Comparison of ENCODE assay signal across 8 cellular contexts in genomic region chr6:130366011-130366963, GRCh38. TPM values are rescaled to one million over a fixed set of nuclear protein-coding genes. Genes with fewer than 3 reads are reported as not detected.
DNase-seq lines count a peak whose midpoint lies in the region; ATAC-seq and TF ChIP-seq lines count a peak whose summit lies in the region.

TMEM200A (plus strand) TSS chr6:130366017; CDS start chr6:130440423, 74,406 bp downstream.

- no peak for TF ChIP-seq CTCF in GM06990 (IDR thresholded peaks at IDR 0.05; ENCODE audit: insufficient read depth, low read length, poor library complexity, severe bottlenecking)
- no peak for TF ChIP-seq CTCF in activated B cell treated with CpG ODN at 0.5 μM for 24 hours (IDR thresholded peaks at IDR 0.05)
- no peak for TF ChIP-seq CTCF in dorsolateral prefrontal cortex (IDR thresholded peaks at IDR 0.05 in 54 of 56, conservative IDR thresholded peaks at IDR 0.05 in 2 of 56; ENCODE audit: low read depth in 1 of 56, partially characterized antibody in 56 of 56)
- no peak for TF ChIP-seq CTCF in lower leg skin (IDR thresholded peaks at IDR 0.05)

- no peak for TF ChIP-seq POLR2A in lower leg skin (IDR thresholded peaks at IDR 0.05)

- H3K4me3 Mint-ChIP-seq in activated B cell treated with CpG ODN at 0.5 μM for 24 hours, result peak within 1 kb of the TSS; percentile 78

- 2% methylated on average over 23 to 42 of the region's 75 CpGs for WGBS in lower leg skin, 2 donors

- intact Hi-C loops in activated B cell treated with CpG ODN at 0.5 μM for 24 hours (cut with micrococcal nuclease), result no loop called here
- intact Hi-C loops in dorsolateral prefrontal cortex (cut with DNase I), result no loop called here
- intact Hi-C loops in lower leg skin (cut with DNase I; ENCODE audit: low total_unique reads), result no loop called here

- no peak within 1 kb of the TSS for H3K27ac Mint-ChIP-seq in activated B cell treated with CpG ODN at 0.5 μM for 24 hours

- peak within 1 kb of the TSS; percentile 63 for H3K4me3 ChIP-seq in GM06990 (replicated peaks; ENCODE audit: low read depth, low read length)
- H3K4me3 ChIP-seq in dorsolateral prefrontal cortex, result peak within 1 kb of the TSS; percentile 31 to 74 (median 57)
- peak within 1 kb of the TSS; percentile 38 for H3K4me3 ChIP-seq in lower leg skin (ENCODE audit: low read depth, poor library complexity, severe bottlenecking)

- peaks cover 36% of the 10 kb centered on the region for H3K27me3 Mint-ChIP-seq in activated B cell treated with CpG ODN at 0.5 μM for 24 hours

- H3K27me3 ChIP-seq in GM06990 (replicated peaks; ENCODE audit: control insufficient read depth, insufficient read depth, low read length) (no peaks in the 10 kb centered on the region; the same call in 1 of the 2 replicates), dorsolateral prefrontal cortex (peaks cover 0 to 48% (median 24%) of the 10 kb centered on the region in 45 donors)

- H3K9me3 Mint-ChIP-seq in activated B cell treated with CpG ODN at 0.5 μM for 24 hours, result no peaks in the 10 kb centered on the region

- DNase-seq in GM06990 (ENCODE audit: extremely low read depth, insufficient read length), result peak; percentile 28
- DNase-seq in activated B cell treated with CpG ODN at 0.5 μM for 24 hours, result no peak
- peak in 4 of 10 donors; percentile 28 to 47 (median 40) for DNase-seq in dorsolateral prefrontal cortex
- peak; percentile 44 to 92 for DNase-seq in lower leg skin (ENCODE audit: low spot score in 2 of 2)
- DNase-seq in stimulated activated CD4-positive, alpha-beta T cell treated with anti-CD3 and anti-CD28 coated beads, TNF-alpha, amount 100 ng/mL, for 4 hours (ENCODE audit: low read depth in 3 of 3), result peak in 2 of 3 experiments; percentile 14 to 26
- DNase-seq in DMS114 treated with DMSO at 0.1 percent for 48 hours (lab: John Stamatoyannopoulos, UW; ENCODE audit: unreplicated experiment), result no peak
- no peak for DNase-seq in NK-92 treated with Interleukin-12 subunit alpha and Interleukin-12 subunit beta, amount 100 ng/mL, for 24 hours (lab: John Stamatoyannopoulos, UW)

- H3K27ac ChIP-seq in dorsolateral prefrontal cortex, result peak within 1 kb of the TSS in 2 of 59 donors; percentile 9 to 18

- POLR2A ChIA-PET in activated B cell treated with CpG ODN at 0.5 μM for 24 hours (lab: Charles Lee), result interaction anchor here (0.6 kb wide), 1 partner anchor 479 kb away, joined by 3 read pairs; no protein-coding TSS in a partner anchor

- no peaks in the 10 kb centered on the region for H3K36me3 Mint-ChIP-seq in activated B cell treated with CpG ODN at 0.5 μM for 24 hours (ENCODE audit: low read depth)

- peak; percentile 26 for ATAC-seq in HG02885 (IDR thresholded peaks at IDR 0.05; ENCODE audit: poor library complexity, unreplicated experiment)
- peak; percentile 21 for ATAC-seq in activated B cell treated with CpG ODN at 0.5 μM for 24 hours (ENCODE audit: low read depth)

- H3K36me3 ChIP-seq in GM06990 (ENCODE audit: control insufficient read depth, insufficient read depth, low read length), result no peaks in the 10 kb centered on the region

- H3K4me1 Mint-ChIP-seq in activated B cell treated with CpG ODN at 0.5 μM for 24 hours, result peaks cover 16% of the 10 kb centered on the region

- CTCF ChIA-PET in activated B cell treated with CpG ODN at 0.5 μM for 24 hours (lab: Charles Lee), result interaction anchor here (1.0 to 1.8 kb wide), 2 partner anchors 8 to 333 kb away, joined by 3 to 14 read pairs; no protein-coding TSS in a partner anchor

RNA-seq across cellular contexts. Expression of gene TMEM200A, which starts in this region (rescaled TPM):
- total RNA-seq in activated B cell treated with CpG ODN at 0.5 μM for 24 hours, result 0.69 and 1.1 TPM in 2 replicates
- total RNA-seq in dorsolateral prefrontal cortex, result 1 to 10 TPM; 1.3 to 7.1 (median 2.9) TPM
- 1 to 10 TPM in 1 of 4 donors, under 1 TPM in 3; 0.23 to 1.6 (median 0.68) TPM for total RNA-seq in lower leg skin

Comparison
In these comparisons a context has a peak if more than half of its experiments do, and no peak if none do; other contexts are left out.
1. DNase-seq: peak in GM06990 (single experiment), lower leg skin (2 of 2) and stimulated activated CD4-positive, alpha-beta T cell treated with anti-CD3 and anti-CD28 coated beads, TNF-alpha, amount 100 ng/mL, for 4 hours (2 of 3); none in activated B cell treated with CpG ODN at 0.5 μM for 24 hours (single experiment), DMS114 treated with DMSO at 0.1 percent for 48 hours (single experiment) and NK-92 treated with Interleukin-12 subunit alpha and Interleukin-12 subunit beta, amount 100 ng/mL, for 24 hours (single experiment).
2. Peak in every context shown above with its lines, with median percentiles within 50 percentile points of each other: H3K4me3 ChIP-seq.